ENCODE assay signal across 27 cellular contexts in the genomic region with DNA sequence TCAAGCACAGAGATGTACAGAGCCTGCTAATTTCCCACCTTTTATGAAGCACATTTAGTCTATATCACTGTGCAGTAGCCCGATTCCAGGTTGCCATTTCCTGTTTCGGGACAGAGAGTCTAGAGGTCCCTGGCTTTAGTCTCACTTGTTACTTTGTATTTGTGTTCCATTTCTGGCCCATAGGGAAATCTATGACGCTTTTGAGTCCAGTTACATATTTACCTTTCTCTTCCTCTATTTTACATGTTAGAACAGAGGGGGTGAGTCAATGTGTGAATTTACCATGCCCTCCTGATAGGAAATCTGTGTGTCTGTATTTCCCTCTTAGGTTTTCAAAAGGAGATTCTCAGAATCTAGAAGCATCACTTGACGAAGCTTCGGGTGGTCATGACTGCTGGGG.
DNase-seq lines count a peak whose midpoint lies in the region; ATAC-seq and TF ChIP-seq lines count a peak whose summit lies in the region.
"Had no signal": no experiment of that assay in that cellular context is flagged by ENCODE, and none has a peak within 500 bp of the region (broad histone marks: within the 10 kb centered on the region; RNA-seq: fewer than 3 reads in every experiment).

No MANE protein-coding gene starts in this region.

- no peak overlapping the region for H3K4me3 Mint-ChIP-seq in endodermal cell
- H3K4me3 Mint-ChIP-seq: activated CD4-positive, alpha-beta T cell treated with anti-CD3 and anti-CD28 coated beads for 36 hours; activated naive CD8-positive, alpha-beta T cell; central memory CD8-positive, alpha-beta T cell; stimulated activated naive CD8-positive, alpha-beta T cell treated with anti-CD3 and anti-CD28 coated beads, Interleukin-15, Interleukin-2, amounts not matched to agents 100 ng/mL and 50 ng/mL, for 24 hours had no signal

- WGBS in endodermal cell (ENCODE audit: insufficient coverage in 1 of 2, insufficient read length in 1 of 2), 2 experiments = 67 to 89% methylated on average over 1 to 5 of the region's 5 CpGs

- no peaks in the 10 kb centered on the region for H3K36me3 Mint-ChIP-seq in endodermal cell (ENCODE audit: low read depth)
- H3K36me3 Mint-ChIP-seq: activated naive CD8-positive, alpha-beta T cell had no signal

- DNase-seq in endodermal cell = no peak
- DNase-seq in NCI-H774 (lab: John Stamatoyannopoulos, UW) = no peak
- no peak for DNase-seq in cerebellar nuclear complex (lab: John Stamatoyannopoulos, UW)
- DNase-seq in DMS153 treated with DMSO at 0.1 percent for 48 hours (lab: John Stamatoyannopoulos, UW; ENCODE audit: unreplicated experiment) = no peak
- DNase-seq: 8988T; activated CD4-positive, alpha-beta T cell treated with anti-CD3 and anti-CD28 coated beads for 36 hours; AML-193; EL; GOT3; kidney; MM.1S; NCI-H1436 treated with DMSO at 0.1 percent for 48 hours; NCI-H2171 treated with DMSO at 0.1 percent for 48 hours; NCI-H69; SHP77; stimulated activated CD4-positive, alpha-beta T cell treated with anti-CD3 and anti-CD28 coated beads, Interleukin-4, amount 100 ng/mL, for 1 hour; trophoblast cell had no signal

- ATAC-seq in GM18499 (IDR thresholded peaks at IDR 0.05; ENCODE audit: insufficient read depth, unreplicated experiment) = peak; percentile 55
- ATAC-seq in GM19395 (IDR thresholded peaks at IDR 0.05; ENCODE audit: unreplicated experiment) = peak; percentile 76
- peak; percentile 84 for ATAC-seq in HG02759 (IDR thresholded peaks at IDR 0.05; ENCODE audit: unreplicated experiment)
- peak; percentile 68 for ATAC-seq in HG03558 (IDR thresholded peaks at IDR 0.05; ENCODE audit: extremely low read depth, unreplicated experiment)
- ATAC-seq: activated CD4-positive, alpha-beta T cell treated with anti-CD3 and anti-CD28 coated beads for 36 hours; esophagus mucosa; gastroesophageal sphincter had no signal

- H3K9me3 ChIP-seq in endodermal cell (ENCODE audit: control insufficient read depth, low read length) = no peaks in the 10 kb centered on the region
- H3K9me3 ChIP-seq: neutrophil had no signal

- H3K9ac ChIP-seq in endodermal cell (ENCODE audit: extremely low read depth, low read length, poor library complexity, severe bottlenecking) = no peak overlapping the region

- no peaks in the 10 kb centered on the region for H3K27me3 ChIP-seq in endodermal cell (ENCODE audit: control insufficient read depth, insufficient read depth, low read length, poor library complexity, severe bottlenecking)
- H3K27me3 ChIP-seq: neutrophil had no signal

- no peaks in the 10 kb centered on the region for H3K4me1 Mint-ChIP-seq in endodermal cell
- H3K4me1 Mint-ChIP-seq: activated CD4-positive, alpha-beta T cell treated with anti-CD3 and anti-CD28 coated beads for 36 hours; central memory CD8-positive, alpha-beta T cell had no signal

- TF ChIP-seq CTCF in endodermal cell (conservative IDR thresholded peaks at IDR 0.05) = no peak

- H3K4me1 ChIP-seq in endodermal cell (ENCODE audit: control insufficient read depth, insufficient read depth, low read length) = no peaks in the 10 kb centered on the region
- H3K4me1 ChIP-seq: gastroesophageal sphincter had no signal

- no peaks in the 10 kb centered on the region for H3K36me3 ChIP-seq in endodermal cell (ENCODE audit: control insufficient read depth, insufficient read depth, low read length)
- H3K36me3 ChIP-seq: gastroesophageal sphincter, neutrophil had no signal

- H3K27ac ChIP-seq in endodermal cell (ENCODE audit: low read depth, low read length) = no peak overlapping the region
- H3K27ac ChIP-seq: gastroesophageal sphincter, neutrophil had no signal

- H3K9me3 Mint-ChIP-seq in endodermal cell = peaks cover 6% of the 10 kb centered on the region
- H3K9me3 Mint-ChIP-seq: stimulated activated naive CD8-positive, alpha-beta T cell treated with anti-CD3 and anti-CD28 coated beads, Interleukin-15, Interleukin-2, amounts not matched to agents 100 ng/mL and 50 ng/mL, for 24 hours had no signal

- no peak overlapping the region for H3K27ac Mint-ChIP-seq in endodermal cell
- H3K27ac Mint-ChIP-seq: activated CD4-positive, alpha-beta T cell treated with anti-CD3 and anti-CD28 coated beads for 36 hours; activated naive CD8-positive, alpha-beta T cell; stimulated activated naive CD8-positive, alpha-beta T cell treated with anti-CD3 and anti-CD28 coated beads, Interleukin-15, Interleukin-2, amounts not matched to agents 100 ng/mL and 50 ng/mL, for 24 hours had no signal

- no peak overlapping the region for H3K4me3 ChIP-seq in endodermal cell (ENCODE audit: low read length)
- H3K4me3 ChIP-seq: gastroesophageal sphincter had no signal

- H3K27me3 Mint-ChIP-seq in endodermal cell (ENCODE audit: insufficient read depth) = no peaks in the 10 kb centered on the region
- H3K27me3 Mint-ChIP-seq: activated CD4-positive, alpha-beta T cell treated with anti-CD3 and anti-CD28 coated beads for 36 hours; central memory CD8-positive, alpha-beta T cell; stimulated activated naive CD8-positive, alpha-beta T cell treated with anti-CD3 and anti-CD28 coated beads, Interleukin-15, Interleukin-2, amounts not matched to agents 100 ng/mL and 50 ng/mL, for 24 hours had no signal
